ENCODE assay signal across 8 cellular contexts in the genomic region with DNA sequence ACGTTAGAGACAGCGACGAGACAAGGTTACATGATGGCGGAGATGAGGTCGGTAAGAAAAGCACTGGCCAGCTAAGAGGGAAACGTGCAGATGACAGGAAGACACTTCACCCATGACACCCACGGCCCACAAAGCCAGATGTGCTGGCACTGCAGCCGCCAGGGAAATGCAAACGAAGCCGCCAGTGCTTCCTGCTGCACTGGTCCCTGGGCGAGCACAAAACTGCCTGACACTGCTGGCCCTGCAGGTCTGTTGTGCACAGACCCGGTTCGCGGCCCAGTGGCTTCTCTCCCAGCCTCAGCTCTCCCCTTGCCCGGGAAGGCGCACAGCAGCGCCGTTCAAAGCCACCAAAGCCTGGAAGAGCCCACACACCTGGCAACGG. TPM values are rescaled to one million over a fixed set of nuclear protein-coding genes. Genes with fewer than 3 reads are reported as not detected.
DNase-seq lines count a peak whose midpoint lies in the region; ATAC-seq and TF ChIP-seq lines count a peak whose summit lies in the region.

No MANE protein-coding gene starts in this region.

- H3K27ac ChIP-seq in breast epithelium (no peak overlapping the region), WERI-Rb-1 (no peak overlapping the region; the same call in none of the 2 replicates)

- DNase-seq in breast epithelium (ENCODE audit: low spot score in 2 of 2) (no peak), NCI-H69 (lab: John Stamatoyannopoulos, UW) (no peak), WERI-Rb-1 (no peak)

- intact Hi-C loops in breast epithelium (cut with DNase I; ENCODE audit: low total_unique reads), result no loop called here

- no peak for TF ChIP-seq CTCF in breast epithelium (IDR thresholded peaks at IDR 0.05)
- TF ChIP-seq CTCF in WERI-Rb-1 (IDR thresholded peaks at IDR 0.05; ENCODE audit: low read depth, low read length), result no peak

- H3K36me3 ChIP-seq in breast epithelium (no peaks in the 10 kb centered on the region), WERI-Rb-1 (peaks cover 62% of the 10 kb centered on the region)

- no peak for TF ChIP-seq POLR2A in breast epithelium (IDR thresholded peaks at IDR 0.05)

- H3K9me3 ChIP-seq in breast epithelium, result no peaks in the 10 kb centered on the region
- no peaks in the 10 kb centered on the region for H3K9me3 ChIP-seq in WERI-Rb-1 (ENCODE audit: severe bottlenecking)

- no peaks in the 10 kb centered on the region for H3K4me1 ChIP-seq in breast epithelium

- no peak overlapping the region for H3K4me3 ChIP-seq in breast epithelium
- no peak overlapping the region for H3K4me3 ChIP-seq in WERI-Rb-1 (ENCODE audit: low read depth, low read length)

- ATAC-seq in GM18511 (IDR thresholded peaks at IDR 0.05; ENCODE audit: unreplicated experiment) (peak; percentile 55), GM21390 (IDR thresholded peaks at IDR 0.05; ENCODE audit: unreplicated experiment) (peak; percentile 59), HG03439 (IDR thresholded peaks at IDR 0.05; ENCODE audit: unreplicated experiment) (peak; percentile 41), esophagus mucosa (peak; percentile 17), GM18519 (IDR thresholded peaks at IDR 0.05; ENCODE audit: low FRiP score, unreplicated experiment) (no peak)

- H3K27me3 ChIP-seq in breast epithelium (no peaks in the 10 kb centered on the region), WERI-Rb-1 (ENCODE audit: insufficient read depth, low read depth, severe bottlenecking) (no peaks in the 10 kb centered on the region)

RNA-seq across cellular contexts. Expression of a gene that starts 20.3 kb away (rescaled TPM):
- total RNA-seq in esophagus mucosa, result 3.0 TPM
- 1 to 10 TPM; 5.6 to 8.8 (median 6.2) TPM for total RNA-seq in breast epithelium

RNA-seq across cellular contexts. Expression of a gene that starts 20.4 kb away (rescaled TPM):
- total RNA-seq in esophagus mucosa (0.08 TPM), breast epithelium (not detected)
